ENCODE assay signal across 1 cellular context in the genomic region with DNA sequence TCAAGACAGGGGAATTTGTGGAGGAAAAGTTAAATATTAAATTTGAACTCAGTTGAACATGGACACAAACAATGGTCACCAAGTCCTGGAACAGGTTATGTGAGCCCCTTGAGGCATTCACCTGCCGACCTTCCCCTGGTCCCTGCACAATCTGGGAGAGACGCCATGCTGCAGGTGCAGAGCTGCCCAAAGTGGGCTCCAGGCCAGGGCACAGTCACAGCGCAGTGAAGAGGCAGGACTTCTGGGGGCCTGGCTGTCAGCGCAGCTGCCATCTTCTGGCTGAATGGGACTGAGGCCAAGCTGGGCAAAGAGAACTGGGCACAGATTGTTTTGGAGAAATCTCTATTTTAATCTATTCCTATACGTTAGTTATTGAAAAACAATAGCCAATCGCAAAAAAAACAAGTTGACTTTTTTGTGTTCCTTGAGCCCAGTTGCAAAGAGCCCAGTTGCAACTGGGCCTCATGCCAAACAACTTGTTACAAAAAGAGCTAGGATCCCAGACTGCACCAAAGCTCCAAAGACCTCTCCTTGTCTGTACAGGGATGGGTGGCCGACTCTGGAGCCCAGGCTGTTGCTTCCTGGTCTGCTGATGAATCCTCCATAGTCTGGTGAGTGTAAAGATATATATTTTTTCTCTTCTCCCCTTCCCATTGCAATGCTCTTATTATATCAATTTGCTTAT.
TF ChIP-seq lines count a peak whose summit lies in the region.

No MANE protein-coding gene starts in this region.

TF ChIP-seq in GM23338, 12 proteins besides CTCF, POLR2A, EP300 and RAD21:
- TF ChIP-seq, protein P1, sequence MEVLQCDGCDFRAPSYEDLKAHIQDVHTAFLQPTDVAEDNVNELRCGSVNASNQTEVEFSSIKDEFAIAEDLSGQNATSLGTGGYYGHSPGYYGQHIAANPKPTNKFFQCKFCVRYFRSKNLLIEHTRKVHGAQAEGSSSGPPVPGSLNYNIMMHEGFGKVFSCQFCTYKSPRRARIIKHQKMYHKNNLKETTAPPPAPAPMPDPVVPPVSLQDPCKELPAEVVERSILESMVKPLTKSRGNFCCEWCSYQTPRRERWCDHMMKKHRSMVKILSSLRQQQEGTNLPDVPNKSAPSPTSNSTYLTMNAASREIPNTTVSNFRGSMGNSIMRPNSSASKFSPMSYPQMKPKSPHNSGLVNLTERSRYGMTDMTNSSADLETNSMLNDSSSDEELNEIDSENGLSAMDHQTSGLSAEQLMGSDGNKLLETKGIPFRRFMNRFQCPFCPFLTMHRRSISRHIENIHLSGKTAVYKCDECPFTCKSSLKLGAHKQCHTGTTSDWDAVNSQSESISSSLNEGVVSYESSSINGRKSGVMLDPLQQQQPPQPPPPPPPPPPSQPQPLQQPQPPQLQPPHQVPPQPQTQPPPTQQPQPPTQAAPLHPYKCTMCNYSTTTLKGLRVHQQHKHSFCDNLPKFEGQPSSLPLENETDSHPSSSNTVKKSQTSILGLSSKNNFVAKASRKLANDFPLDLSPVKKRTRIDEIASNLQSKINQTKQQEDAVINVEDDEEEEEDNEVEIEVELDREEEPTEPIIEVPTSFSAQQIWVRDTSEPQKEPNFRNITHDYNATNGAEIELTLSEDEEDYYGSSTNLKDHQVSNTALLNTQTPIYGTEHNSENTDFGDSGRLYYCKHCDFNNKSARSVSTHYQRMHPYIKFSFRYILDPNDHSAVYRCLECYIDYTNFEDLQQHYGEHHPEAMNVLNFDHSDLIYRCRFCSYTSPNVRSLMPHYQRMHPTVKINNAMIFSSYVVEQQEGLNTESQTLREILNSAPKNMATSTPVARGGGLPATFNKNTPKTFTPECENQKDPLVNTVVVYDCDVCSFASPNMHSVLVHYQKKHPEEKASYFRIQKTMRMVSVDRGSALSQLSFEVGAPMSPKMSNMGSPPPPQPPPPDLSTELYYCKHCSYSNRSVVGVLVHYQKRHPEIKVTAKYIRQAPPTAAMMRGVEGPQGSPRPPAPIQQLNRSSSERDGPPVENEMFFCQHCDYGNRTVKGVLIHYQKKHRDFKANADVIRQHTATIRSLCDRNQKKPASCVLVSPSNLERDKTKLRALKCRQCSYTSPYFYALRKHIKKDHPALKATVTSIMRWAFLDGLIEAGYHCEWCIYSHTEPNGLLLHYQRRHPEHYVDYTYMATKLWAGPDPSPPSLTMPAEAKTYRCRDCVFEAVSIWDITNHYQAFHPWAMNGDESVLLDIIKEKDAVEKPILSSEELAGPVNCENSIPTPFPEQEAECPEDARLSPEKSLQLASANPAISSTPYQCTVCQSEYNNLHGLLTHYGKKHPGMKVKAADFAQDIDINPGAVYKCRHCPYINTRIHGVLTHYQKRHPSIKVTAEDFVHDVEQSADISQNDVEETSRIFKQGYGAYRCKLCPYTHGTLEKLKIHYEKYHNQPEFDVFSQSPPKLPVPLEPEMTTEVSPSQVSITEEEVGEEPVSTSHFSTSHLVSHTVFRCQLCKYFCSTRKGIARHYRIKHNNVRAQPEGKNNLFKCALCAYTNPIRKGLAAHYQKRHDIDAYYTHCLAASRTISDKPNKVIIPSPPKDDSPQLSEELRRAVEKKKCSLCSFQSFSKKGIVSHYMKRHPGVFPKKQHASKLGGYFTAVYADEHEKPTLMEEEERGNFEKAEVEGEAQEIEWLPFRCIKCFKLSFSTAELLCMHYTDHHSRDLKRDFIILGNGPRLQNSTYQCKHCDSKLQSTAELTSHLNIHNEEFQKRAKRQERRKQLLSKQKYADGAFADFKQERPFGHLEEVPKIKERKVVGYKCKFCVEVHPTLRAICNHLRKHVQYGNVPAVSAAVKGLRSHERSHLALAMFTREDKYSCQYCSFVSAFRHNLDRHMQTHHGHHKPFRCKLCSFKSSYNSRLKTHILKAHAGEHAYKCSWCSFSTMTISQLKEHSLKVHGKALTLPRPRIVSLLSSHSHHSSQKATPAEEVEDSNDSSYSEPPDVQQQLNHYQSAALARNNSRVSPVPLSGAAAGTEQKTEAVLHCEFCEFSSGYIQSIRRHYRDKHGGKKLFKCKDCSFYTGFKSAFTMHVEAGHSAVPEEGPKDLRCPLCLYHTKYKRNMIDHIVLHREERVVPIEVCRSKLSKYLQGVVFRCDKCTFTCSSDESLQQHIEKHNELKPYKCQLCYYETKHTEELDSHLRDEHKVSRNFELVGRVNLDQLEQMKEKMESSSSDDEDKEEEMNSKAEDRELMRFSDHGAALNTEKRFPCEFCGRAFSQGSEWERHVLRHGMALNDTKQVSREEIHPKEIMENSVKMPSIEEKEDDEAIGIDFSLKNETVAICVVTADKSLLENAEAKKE (CRISPR knock-in tag; IDR thresholded peaks at IDR 0.05): no peak
- no peak for TF ChIP-seq POLR2AphosphoS5 (IDR thresholded peaks at IDR 0.05; ENCODE audit: low read depth)
- TF ChIP-seq JUNB (IDR thresholded peaks at IDR 0.05; ENCODE audit: unreplicated experiment): no peak
- no peak for TF ChIP-seq ZNF114 (CRISPR knock-in tag; IDR thresholded peaks at IDR 0.05)
- no peak for TF ChIP-seq CREB1 (CRISPR knock-in tag; IDR thresholded peaks at IDR 0.05; ENCODE audit: low read depth)
- no peak for TF ChIP-seq ZNF331 (CRISPR knock-in tag; IDR thresholded peaks at IDR 0.05; ENCODE audit: low read depth)
- TF ChIP-seq, protein P2, sequence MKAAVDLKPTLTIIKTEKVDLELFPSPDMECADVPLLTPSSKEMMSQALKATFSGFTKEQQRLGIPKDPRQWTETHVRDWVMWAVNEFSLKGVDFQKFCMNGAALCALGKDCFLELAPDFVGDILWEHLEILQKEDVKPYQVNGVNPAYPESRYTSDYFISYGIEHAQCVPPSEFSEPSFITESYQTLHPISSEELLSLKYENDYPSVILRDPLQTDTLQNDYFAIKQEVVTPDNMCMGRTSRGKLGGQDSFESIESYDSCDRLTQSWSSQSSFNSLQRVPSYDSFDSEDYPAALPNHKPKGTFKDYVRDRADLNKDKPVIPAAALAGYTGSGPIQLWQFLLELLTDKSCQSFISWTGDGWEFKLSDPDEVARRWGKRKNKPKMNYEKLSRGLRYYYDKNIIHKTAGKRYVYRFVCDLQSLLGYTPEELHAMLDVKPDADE (IDR thresholded peaks at IDR 0.05): no peak
- TF ChIP-seq EZH2 (IDR thresholded peaks at IDR 0.05; ENCODE audit: low read depth, unreplicated experiment): no peak
- no peak for TF ChIP-seq NANOG (IDR thresholded peaks at IDR 0.05; ENCODE audit: borderline replicate concordance)
- no peak for TF ChIP-seq EZH2phosphoT487 (IDR thresholded peaks at IDR 0.05; ENCODE audit: unreplicated experiment)
- no peak for TF ChIP-seq REST (IDR thresholded peaks at IDR 0.05; ENCODE audit: unreplicated experiment)
- TF ChIP-seq STAT1 (IDR thresholded peaks at IDR 0.05; ENCODE audit: unreplicated experiment): no peak
